Comparison of ENCODE assay signal across 12 cellular contexts in the genomic region with DNA sequence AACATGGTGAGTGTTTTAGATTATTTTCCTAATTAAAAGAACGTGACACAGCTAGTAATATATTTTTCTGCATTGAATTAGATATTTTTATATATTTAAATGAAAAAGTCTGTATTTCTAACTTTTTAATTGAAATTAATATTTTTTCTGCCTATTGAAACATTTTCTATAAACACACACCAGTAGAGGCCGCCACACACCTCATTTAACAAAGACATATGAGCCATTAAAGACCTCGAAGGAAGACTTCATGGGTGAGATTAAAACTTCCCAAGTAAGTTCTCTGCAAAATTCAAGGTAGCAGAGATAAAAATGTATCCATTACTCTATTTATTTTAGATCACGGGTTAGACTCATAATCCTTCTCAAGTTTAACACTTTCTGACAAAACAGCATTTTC. TPM values are rescaled to one million over a fixed set of nuclear protein-coding genes. Genes with fewer than 3 reads are reported as not detected.
DNase-seq lines count a peak whose midpoint lies in the region; ATAC-seq and TF ChIP-seq lines count a peak whose summit lies in the region.
"Had no signal": no experiment of that assay in that cellular context is flagged by ENCODE, and none has a peak within 500 bp of the region (broad histone marks: within the 10 kb centered on the region; RNA-seq: fewer than 3 reads in every experiment).

No MANE protein-coding gene starts in this region.

- H3K79me2 ChIP-seq in PC-9 (ENCODE audit: low read depth): no peaks in the 10 kb centered on the region

- no peaks in the 10 kb centered on the region for H3F3A ChIP-seq in PC-9 (ENCODE audit: insufficient read depth, low read depth)

- BruUV-seq in MCF 10A (replicated peaks; lab: Mats Ljungman, UMichigan): no TSS peak
- BruUV-seq in PC-9 (replicated peaks; lab: Mats Ljungman, UMichigan): no TSS peak

- H3K4me3 ChIP-seq in breast epithelium (no peak overlapping the region), PC-9 (no peak overlapping the region), fibroblast of mammary gland (ENCODE audit: control insufficient read depth, low read depth, low read length) (no peak overlapping the region), testis (no peak overlapping the region)
- H3K4me3 ChIP-seq: thyroid gland had no signal

- no peak overlapping the region for H2AFZ ChIP-seq in PC-9

- no peak overlapping the region for H3K27ac Mint-ChIP-seq in MCF 10A (ENCODE audit: low read depth, unreplicated experiment)
- H3K27ac Mint-ChIP-seq: activated naive CD8-positive, alpha-beta T cell treated with anti-CD3 and anti-CD28 coated beads, Interleukin-2, amount 10 ng/mL, durations not matched to agents 7 days and 5 days; CD8-positive, alpha-beta memory T cell had no signal

- TF ChIP-seq POLR2A in breast epithelium (IDR thresholded peaks at IDR 0.05) (no peak), testis (IDR thresholded peaks at IDR 0.05) (no peak)

- 22 to 36% methylated on average over 4 of the region's 4 CpGs for WGBS in testis, 2 donors

- no peaks in the 10 kb centered on the region for H3K36me3 Mint-ChIP-seq in MCF 10A (ENCODE audit: insufficient read depth, unreplicated experiment)
- H3K36me3 Mint-ChIP-seq: activated naive CD8-positive, alpha-beta T cell treated with anti-CD3 and anti-CD28 coated beads, Interleukin-2, amount 10 ng/mL, durations not matched to agents 7 days and 5 days; CD8-positive, alpha-beta memory T cell had no signal

- no peak overlapping the region for H3K4me2 ChIP-seq in PC-9

- POLR2A ChIA-PET in MCF 10A (lab: Yijun Ruan, JAX) (no interaction called here), PC-9 (lab: Charles Lee; ENCODE audit: unreplicated experiment) (interaction anchor here (0.6 kb wide), 1 partner anchor 108 kb away, joined by 4 read pairs; no protein-coding TSS in a partner anchor)

- no peaks in the 10 kb centered on the region for H3K36me3 ChIP-seq in breast epithelium
- no peaks in the 10 kb centered on the region for H3K36me3 ChIP-seq in PC-9 (ENCODE audit: low read depth)
- H3K36me3 ChIP-seq in testis (ENCODE audit: low read depth, missing control alignments): no peaks in the 10 kb centered on the region
- H3K36me3 ChIP-seq: thyroid gland had no signal

- intact Hi-C loops in MCF 10A (cut with micrococcal nuclease) (loop anchor here (1.0 to 5.0 kb wide), 4 partner anchors 366 to 1226 kb away; no protein-coding TSS in a partner anchor), breast epithelium (cut with DNase I; ENCODE audit: low total_unique reads) (no loop called here), PC-9 (cut with micrococcal nuclease; ENCODE audit: unreplicated experiment) (no loop called here), testis (cut with DNase I; ENCODE audit: low total_unique reads) (no loop called here), posterior cingulate gyrus (cut with DNase I) (loop anchor here (10.0 kb wide), 1 partner anchor 421 kb away; no protein-coding TSS in a partner anchor)

- no peak for ATAC-seq in GM19035 (IDR thresholded peaks at IDR 0.05; ENCODE audit: unreplicated experiment)

- H3K27ac ChIP-seq in breast epithelium (no peak overlapping the region), PC-9 (no peak overlapping the region), testis (no peak overlapping the region)
- H3K27ac ChIP-seq: thyroid gland had no signal

- no peaks in the 10 kb centered on the region for H3K4me1 Mint-ChIP-seq in MCF 10A (ENCODE audit: insufficient read depth, unreplicated experiment)
- H3K4me1 Mint-ChIP-seq: activated naive CD8-positive, alpha-beta T cell treated with anti-CD3 and anti-CD28 coated beads, Interleukin-2, amount 10 ng/mL, durations not matched to agents 7 days and 5 days; CD8-positive, alpha-beta memory T cell had no signal

- H3K4me1 ChIP-seq in breast epithelium: no peaks in the 10 kb centered on the region
- H3K4me1 ChIP-seq in PC-9 (replicated peaks; ENCODE audit: insufficient read depth): no peaks in the 10 kb centered on the region
- no peaks in the 10 kb centered on the region for H3K4me1 ChIP-seq in testis
- H3K4me1 ChIP-seq: thyroid gland had no signal

- DNase-seq in MCF 10A (ENCODE audit: unreplicated experiment) (peak; percentile 65), breast epithelium (ENCODE audit: low spot score in 2 of 2) (no peak), PC-9 (peak in 1 of 2 experiments; percentile 35), fibroblast of mammary gland (ENCODE audit: low read depth) (peak; percentile 14), testis (peak; percentile 65), NCI-H1436 (lab: John Stamatoyannopoulos, UW) (no peak), posterior cingulate gyrus (no peak)
- DNase-seq: activated CD4-positive, alpha-beta T cell treated with anti-CD3 and anti-CD28 coated beads for 4 hours; activated naive CD8-positive, alpha-beta T cell treated with anti-CD3 and anti-CD28 coated beads, Interleukin-2, amount 10 ng/mL, durations not matched to agents 7 days and 5 days; CD8-positive, alpha-beta memory T cell had no signal

- no peaks in the 10 kb centered on the region for H3K9me2 ChIP-seq in PC-9 (ENCODE audit: insufficient read depth)

- H4K20me1 ChIP-seq in PC-9 (ENCODE audit: insufficient read depth): no peaks in the 10 kb centered on the region

- no peaks in the 10 kb centered on the region for H3K9me3 ChIP-seq in breast epithelium
- H3K9me3 ChIP-seq in PC-9 (ENCODE audit: insufficient read depth, low read depth): no peaks in the 10 kb centered on the region
- no peaks in the 10 kb centered on the region for H3K9me3 ChIP-seq in testis
- H3K9me3 ChIP-seq: thyroid gland had no signal

- H3K27me3 ChIP-seq in breast epithelium (peaks cover 0 to 37% of the 10 kb centered on the region in 2 donors), PC-9 (ENCODE audit: insufficient read depth, low read depth) (peaks cover 44% of the 10 kb centered on the region), testis (no peaks in the 10 kb centered on the region)
- H3K27me3 ChIP-seq: thyroid gland had no signal

- no peak overlapping the region for H3K4me3 Mint-ChIP-seq in MCF 10A (ENCODE audit: unreplicated experiment)
- H3K4me3 Mint-ChIP-seq: activated naive CD8-positive, alpha-beta T cell treated with anti-CD3 and anti-CD28 coated beads, Interleukin-2, amount 10 ng/mL, durations not matched to agents 7 days and 5 days; CD8-positive, alpha-beta memory T cell had no signal

- CTCF ChIA-PET in MCF 10A (lab: Yijun Ruan, JAX): interaction anchor here (0.6 to 3.8 kb wide), 11 partner anchors 9 to 1820 kb away, joined by 3 to 18 read pairs (median 3); no protein-coding TSS in a partner anchor
- CTCF ChIA-PET in PC-9 (lab: Charles Lee): no interaction called here

- no peaks in the 10 kb centered on the region for H3K9me3 Mint-ChIP-seq in MCF 10A (ENCODE audit: unreplicated experiment)
- H3K9me3 Mint-ChIP-seq: activated naive CD8-positive, alpha-beta T cell treated with anti-CD3 and anti-CD28 coated beads, Interleukin-2, amount 10 ng/mL, durations not matched to agents 7 days and 5 days had no signal

- TF ChIP-seq CTCF in MCF 10A (IDR thresholded peaks at IDR 0.05; ENCODE audit: unreplicated experiment): peak; percentile 32
- TF ChIP-seq CTCF in breast epithelium (IDR thresholded peaks at IDR 0.05): no peak
- TF ChIP-seq CTCF in PC-9 (conservative IDR thresholded peaks at IDR 0.05): peak; percentile 65
- TF ChIP-seq CTCF in fibroblast of mammary gland (conservative IDR thresholded peaks at IDR 0.05; ENCODE audit: control insufficient read depth, insufficient read depth, low read depth, low read length): peak; percentile 30
- peak in 1 of 3 experiments; percentile 16 for TF ChIP-seq CTCF in testis (IDR thresholded peaks at IDR 0.05)

- H3K27me3 Mint-ChIP-seq in MCF 10A (ENCODE audit: insufficient read depth, unreplicated experiment): no peaks in the 10 kb centered on the region

RNA-seq across cellular contexts. Expression of gene SLITRK2, which starts 8.3 kb away (rescaled TPM):
- total RNA-seq in MCF 10A (2022) (not detected in 2 replicates), breast epithelium (1 to 10 TPM in 1 of 3 donors, under 1 TPM in 2; under 0.01 to 2.1 (median 0.15) TPM), PC-9 (2021) (not detected in 2 replicates), testis (under 1 TPM; 0.12 to 0.16 TPM)
- polyA plus RNA-seq in testis (ENCODE audit: insufficient read depth, low read depth, low replicate concordance): 0.75 TPM
- total RNA-seq: activated naive CD8-positive, alpha-beta T cell treated with anti-CD3 and anti-CD28 coated beads, Interleukin-2, amount 10 ng/mL, durations not matched to agents 7 days and 5 days; CD8-positive, alpha-beta memory T cell had no signal
- polyA plus RNA-seq: CD8-positive, alpha-beta memory T cell had no signal

Comparison
In these comparisons a context has a peak if more than half of its experiments do, and no peak if none do; other contexts are left out.
1. DNase-seq: peak in MCF 10A (single experiment), fibroblast of mammary gland (single experiment) and testis (single experiment); none in breast epithelium (0 of 2), NCI-H1436 (single experiment) and posterior cingulate gyrus (0 of 10).
2. CTCF ChIP-seq: peak in MCF 10A (single experiment), PC-9 (single experiment) and fibroblast of mammary gland (single experiment); none in breast epithelium (0 of 3).
3. intact Hi-C loops: an anchor here in MCF 10A (1.0 to 5.0 kb wide) and posterior cingulate gyrus (10.0 kb wide); none called in breast epithelium, PC-9 and testis.